1 cellular context compared by ENCODE assay signal in the genomic region with DNA sequence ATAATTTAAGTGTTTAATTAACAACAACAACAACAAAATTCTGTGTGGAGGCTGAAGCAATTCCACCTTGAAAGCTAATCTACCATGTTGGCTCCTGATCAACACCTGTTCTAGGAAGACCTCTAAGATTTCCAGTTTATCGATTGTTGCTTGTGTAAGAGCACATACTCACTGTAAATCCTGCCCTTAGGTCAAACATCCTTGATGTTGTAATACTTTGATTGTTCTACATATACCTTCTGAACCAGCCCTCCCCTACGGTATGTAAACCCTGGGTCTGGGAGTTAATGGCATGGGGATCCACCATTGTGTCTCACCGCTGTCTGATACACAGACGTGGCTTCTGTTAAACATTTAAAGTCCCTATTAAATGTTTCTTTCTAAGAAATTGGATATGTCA.
TF ChIP-seq lines count a peak whose summit lies in the region.

No MANE protein-coding gene starts in this region.

TF ChIP-seq in HepG2, 621 proteins besides CTCF, POLR2A, EP300 and RAD21 (continued from another document and continues in another):
- peak; percentile 78 for TF ChIP-seq AHDC1 (CRISPR knock-in tag; IDR thresholded peaks at IDR 0.05; ENCODE audit: borderline replicate concordance)
- no peak for TF ChIP-seq ZNF558 (CRISPR knock-in tag; IDR thresholded peaks at IDR 0.05; ENCODE audit: borderline replicate concordance)
- no peak for TF ChIP-seq MEIS1 (CRISPR knock-in tag; IDR thresholded peaks at IDR 0.05; ENCODE audit: borderline replicate concordance)
- TF ChIP-seq NFIC (IDR thresholded peaks at IDR 0.05; ENCODE audit: low read length): peak; percentile 62; the same call in 1 of the 2 replicates
- TF ChIP-seq SNAPC2 (CRISPR knock-in tag; IDR thresholded peaks at IDR 0.05): no peak
- peak; percentile 89 for TF ChIP-seq NR2F2 (IDR thresholded peaks at IDR 0.05; ENCODE audit: borderline replicate concordance, low read depth)
- TF ChIP-seq, protein P1, sequence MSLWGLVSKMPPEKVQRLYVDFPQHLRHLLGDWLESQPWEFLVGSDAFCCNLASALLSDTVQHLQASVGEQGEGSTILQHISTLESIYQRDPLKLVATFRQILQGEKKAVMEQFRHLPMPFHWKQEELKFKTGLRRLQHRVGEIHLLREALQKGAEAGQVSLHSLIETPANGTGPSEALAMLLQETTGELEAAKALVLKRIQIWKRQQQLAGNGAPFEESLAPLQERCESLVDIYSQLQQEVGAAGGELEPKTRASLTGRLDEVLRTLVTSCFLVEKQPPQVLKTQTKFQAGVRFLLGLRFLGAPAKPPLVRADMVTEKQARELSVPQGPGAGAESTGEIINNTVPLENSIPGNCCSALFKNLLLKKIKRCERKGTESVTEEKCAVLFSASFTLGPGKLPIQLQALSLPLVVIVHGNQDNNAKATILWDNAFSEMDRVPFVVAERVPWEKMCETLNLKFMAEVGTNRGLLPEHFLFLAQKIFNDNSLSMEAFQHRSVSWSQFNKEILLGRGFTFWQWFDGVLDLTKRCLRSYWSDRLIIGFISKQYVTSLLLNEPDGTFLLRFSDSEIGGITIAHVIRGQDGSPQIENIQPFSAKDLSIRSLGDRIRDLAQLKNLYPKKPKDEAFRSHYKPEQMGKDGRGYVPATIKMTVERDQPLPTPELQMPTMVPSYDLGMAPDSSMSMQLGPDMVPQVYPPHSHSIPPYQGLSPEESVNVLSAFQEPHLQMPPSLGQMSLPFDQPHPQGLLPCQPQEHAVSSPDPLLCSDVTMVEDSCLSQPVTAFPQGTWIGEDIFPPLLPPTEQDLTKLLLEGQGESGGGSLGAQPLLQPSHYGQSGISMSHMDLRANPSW (CRISPR knock-in tag; IDR thresholded peaks at IDR 0.05; ENCODE audit: borderline replicate concordance): no peak
- TF ChIP-seq, protein P2, sequence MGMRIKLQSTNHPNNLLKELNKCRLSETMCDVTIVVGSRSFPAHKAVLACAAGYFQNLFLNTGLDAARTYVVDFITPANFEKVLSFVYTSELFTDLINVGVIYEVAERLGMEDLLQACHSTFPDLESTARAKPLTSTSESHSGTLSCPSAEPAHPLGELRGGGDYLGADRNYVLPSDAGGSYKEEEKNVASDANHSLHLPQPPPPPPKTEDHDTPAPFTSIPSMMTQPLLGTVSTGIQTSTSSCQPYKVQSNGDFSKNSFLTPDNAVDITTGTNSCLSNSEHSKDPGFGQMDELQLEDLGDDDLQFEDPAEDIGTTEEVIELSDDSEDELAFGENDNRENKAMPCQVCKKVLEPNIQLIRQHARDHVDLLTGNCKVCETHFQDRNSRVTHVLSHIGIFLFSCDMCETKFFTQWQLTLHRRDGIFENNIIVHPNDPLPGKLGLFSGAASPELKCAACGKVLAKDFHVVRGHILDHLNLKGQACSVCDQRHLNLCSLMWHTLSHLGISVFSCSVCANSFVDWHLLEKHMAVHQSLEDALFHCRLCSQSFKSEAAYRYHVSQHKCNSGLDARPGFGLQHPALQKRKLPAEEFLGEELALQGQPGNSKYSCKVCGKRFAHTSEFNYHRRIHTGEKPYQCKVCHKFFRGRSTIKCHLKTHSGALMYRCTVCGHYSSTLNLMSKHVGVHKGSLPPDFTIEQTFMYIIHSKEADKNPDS (CRISPR knock-in tag; IDR thresholded peaks at IDR 0.05): no peak
- TF ChIP-seq ZNF260 (CRISPR knock-in tag; IDR thresholded peaks at IDR 0.05; ENCODE audit: borderline replicate concordance, low read depth): no peak
- no peak for TF ChIP-seq ZNF614 (CRISPR knock-in tag; IDR thresholded peaks at IDR 0.05; ENCODE audit: borderline replicate concordance)
- TF ChIP-seq CEBPB (IDR thresholded peaks at IDR 0.05; ENCODE audit: borderline replicate concordance, low read depth, low read length): peak; percentile 91
- TF ChIP-seq, protein P3, sequence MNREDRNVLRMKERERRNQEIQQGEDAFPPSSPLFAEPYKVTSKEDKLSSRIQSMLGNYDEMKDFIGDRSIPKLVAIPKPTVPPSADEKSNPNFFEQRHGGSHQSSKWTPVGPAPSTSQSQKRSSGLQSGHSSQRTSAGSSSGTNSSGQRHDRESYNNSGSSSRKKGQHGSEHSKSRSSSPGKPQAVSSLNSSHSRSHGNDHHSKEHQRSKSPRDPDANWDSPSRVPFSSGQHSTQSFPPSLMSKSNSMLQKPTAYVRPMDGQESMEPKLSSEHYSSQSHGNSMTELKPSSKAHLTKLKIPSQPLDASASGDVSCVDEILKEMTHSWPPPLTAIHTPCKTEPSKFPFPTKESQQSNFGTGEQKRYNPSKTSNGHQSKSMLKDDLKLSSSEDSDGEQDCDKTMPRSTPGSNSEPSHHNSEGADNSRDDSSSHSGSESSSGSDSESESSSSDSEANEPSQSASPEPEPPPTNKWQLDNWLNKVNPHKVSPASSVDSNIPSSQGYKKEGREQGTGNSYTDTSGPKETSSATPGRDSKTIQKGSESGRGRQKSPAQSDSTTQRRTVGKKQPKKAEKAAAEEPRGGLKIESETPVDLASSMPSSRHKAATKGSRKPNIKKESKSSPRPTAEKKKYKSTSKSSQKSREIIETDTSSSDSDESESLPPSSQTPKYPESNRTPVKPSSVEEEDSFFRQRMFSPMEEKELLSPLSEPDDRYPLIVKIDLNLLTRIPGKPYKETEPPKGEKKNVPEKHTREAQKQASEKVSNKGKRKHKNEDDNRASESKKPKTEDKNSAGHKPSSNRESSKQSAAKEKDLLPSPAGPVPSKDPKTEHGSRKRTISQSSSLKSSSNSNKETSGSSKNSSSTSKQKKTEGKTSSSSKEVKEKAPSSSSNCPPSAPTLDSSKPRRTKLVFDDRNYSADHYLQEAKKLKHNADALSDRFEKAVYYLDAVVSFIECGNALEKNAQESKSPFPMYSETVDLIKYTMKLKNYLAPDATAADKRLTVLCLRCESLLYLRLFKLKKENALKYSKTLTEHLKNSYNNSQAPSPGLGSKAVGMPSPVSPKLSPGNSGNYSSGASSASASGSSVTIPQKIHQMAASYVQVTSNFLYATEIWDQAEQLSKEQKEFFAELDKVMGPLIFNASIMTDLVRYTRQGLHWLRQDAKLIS (CRISPR knock-in tag; IDR thresholded peaks at IDR 0.05): no peak
- peak; percentile 88 for TF ChIP-seq ZNF644 (CRISPR knock-in tag; IDR thresholded peaks at IDR 0.05; ENCODE audit: low read depth)
- TF ChIP-seq, protein P4, sequence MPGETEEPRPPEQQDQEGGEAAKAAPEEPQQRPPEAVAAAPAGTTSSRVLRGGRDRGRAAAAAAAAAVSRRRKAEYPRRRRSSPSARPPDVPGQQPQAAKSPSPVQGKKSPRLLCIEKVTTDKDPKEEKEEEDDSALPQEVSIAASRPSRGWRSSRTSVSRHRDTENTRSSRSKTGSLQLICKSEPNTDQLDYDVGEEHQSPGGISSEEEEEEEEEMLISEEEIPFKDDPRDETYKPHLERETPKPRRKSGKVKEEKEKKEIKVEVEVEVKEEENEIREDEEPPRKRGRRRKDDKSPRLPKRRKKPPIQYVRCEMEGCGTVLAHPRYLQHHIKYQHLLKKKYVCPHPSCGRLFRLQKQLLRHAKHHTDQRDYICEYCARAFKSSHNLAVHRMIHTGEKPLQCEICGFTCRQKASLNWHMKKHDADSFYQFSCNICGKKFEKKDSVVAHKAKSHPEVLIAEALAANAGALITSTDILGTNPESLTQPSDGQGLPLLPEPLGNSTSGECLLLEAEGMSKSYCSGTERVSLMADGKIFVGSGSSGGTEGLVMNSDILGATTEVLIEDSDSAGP (CRISPR knock-in tag; IDR thresholded peaks at IDR 0.05; ENCODE audit: borderline replicate concordance): no peak
- no peak for TF ChIP-seq ZNF549 (CRISPR knock-in tag; IDR thresholded peaks at IDR 0.05)
- no peak for TF ChIP-seq JUND (CRISPR knock-in tag; IDR thresholded peaks at IDR 0.05)
- TF ChIP-seq, protein P5, sequence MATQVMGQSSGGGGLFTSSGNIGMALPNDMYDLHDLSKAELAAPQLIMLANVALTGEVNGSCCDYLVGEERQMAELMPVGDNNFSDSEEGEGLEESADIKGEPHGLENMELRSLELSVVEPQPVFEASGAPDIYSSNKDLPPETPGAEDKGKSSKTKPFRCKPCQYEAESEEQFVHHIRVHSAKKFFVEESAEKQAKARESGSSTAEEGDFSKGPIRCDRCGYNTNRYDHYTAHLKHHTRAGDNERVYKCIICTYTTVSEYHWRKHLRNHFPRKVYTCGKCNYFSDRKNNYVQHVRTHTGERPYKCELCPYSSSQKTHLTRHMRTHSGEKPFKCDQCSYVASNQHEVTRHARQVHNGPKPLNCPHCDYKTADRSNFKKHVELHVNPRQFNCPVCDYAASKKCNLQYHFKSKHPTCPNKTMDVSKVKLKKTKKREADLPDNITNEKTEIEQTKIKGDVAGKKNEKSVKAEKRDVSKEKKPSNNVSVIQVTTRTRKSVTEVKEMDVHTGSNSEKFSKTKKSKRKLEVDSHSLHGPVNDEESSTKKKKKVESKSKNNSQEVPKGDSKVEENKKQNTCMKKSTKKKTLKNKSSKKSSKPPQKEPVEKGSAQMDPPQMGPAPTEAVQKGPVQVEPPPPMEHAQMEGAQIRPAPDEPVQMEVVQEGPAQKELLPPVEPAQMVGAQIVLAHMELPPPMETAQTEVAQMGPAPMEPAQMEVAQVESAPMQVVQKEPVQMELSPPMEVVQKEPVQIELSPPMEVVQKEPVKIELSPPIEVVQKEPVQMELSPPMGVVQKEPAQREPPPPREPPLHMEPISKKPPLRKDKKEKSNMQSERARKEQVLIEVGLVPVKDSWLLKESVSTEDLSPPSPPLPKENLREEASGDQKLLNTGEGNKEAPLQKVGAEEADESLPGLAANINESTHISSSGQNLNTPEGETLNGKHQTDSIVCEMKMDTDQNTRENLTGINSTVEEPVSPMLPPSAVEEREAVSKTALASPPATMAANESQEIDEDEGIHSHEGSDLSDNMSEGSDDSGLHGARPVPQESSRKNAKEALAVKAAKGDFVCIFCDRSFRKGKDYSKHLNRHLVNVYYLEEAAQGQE (IDR thresholded peaks at IDR 0.05; ENCODE audit: borderline replicate concordance in 1 of 2, low read depth in 1 of 2, low read length in 2 of 2): no peak
- peak; percentile 49; the same call in 1 of the 2 replicates for TF ChIP-seq HMG20B (CRISPR knock-in tag; conservative IDR thresholded peaks at IDR 0.05)
- peak; percentile 97 for TF ChIP-seq GATAD2A (CRISPR knock-in tag; IDR thresholded peaks at IDR 0.05)
- TF ChIP-seq, protein P6, sequence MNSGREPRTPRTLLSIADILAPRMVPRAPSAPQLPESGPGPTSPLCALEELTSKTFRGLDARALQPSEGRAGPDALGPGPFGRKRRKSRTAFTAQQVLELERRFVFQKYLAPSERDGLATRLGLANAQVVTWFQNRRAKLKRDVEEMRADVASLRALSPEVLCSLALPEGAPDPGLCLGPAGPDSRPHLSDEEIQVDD (CRISPR knock-in tag; IDR thresholded peaks at IDR 0.05; ENCODE audit: borderline replicate concordance): no peak
- peak; percentile 49 for TF ChIP-seq HNF4G (IDR thresholded peaks at IDR 0.05; ENCODE audit: borderline replicate concordance, low read depth, low read length)
- no peak for TF ChIP-seq HNF4G (CRISPR knock-in tag; IDR thresholded peaks at IDR 0.05; ENCODE audit: borderline replicate concordance, low read depth)
- peak; percentile 95 for TF ChIP-seq SOX5 (CRISPR knock-in tag; IDR thresholded peaks at IDR 0.05; ENCODE audit: borderline replicate concordance)
- no peak for TF ChIP-seq ZNF572 (CRISPR knock-in tag; IDR thresholded peaks at IDR 0.05)
